In genomic region chr11:665062-665706, GRCh38 we compare ENCODE assay signal across 19 cellular contexts. TPM values are rescaled to one million over a fixed set of nuclear protein-coding genes. Genes with fewer than 3 reads are reported as not detected.
DNase-seq lines count a peak whose midpoint lies in the region; ATAC-seq and TF ChIP-seq lines count a peak whose summit lies in the region.
"Had no signal": no experiment of that assay in that cellular context is flagged by ENCODE, and none has a peak within 500 bp of the region (broad histone marks: within the 10 kb centered on the region; RNA-seq: fewer than 3 reads in every experiment).

No MANE protein-coding gene starts in this region.

- H3K27me3 ChIP-seq in IMR-90 (ENCODE audit: control insufficient read depth, insufficient read depth, low read length) (no peaks in the 10 kb centered on the region), breast epithelium (no peaks in the 10 kb centered on the region), testis (no peaks in the 10 kb centered on the region)
- H3K27me3 ChIP-seq: Peyer's patch had no signal

- no peak overlapping the region for H2BK15ac ChIP-seq in IMR-90 (ENCODE audit: low read depth, low read length)

- H3K27ac Mint-ChIP-seq in activated CD4-positive, alpha-beta T cell treated with anti-CD3 and anti-CD28 coated beads, Interleukin-2, amount 10 ng/mL, durations not matched to agents 24 days and 14 days = no peak overlapping the region

- no peak overlapping the region for H4K8ac ChIP-seq in IMR-90 (ENCODE audit: low read depth in 2 of 2, low read length in 2 of 2)

- peaks cover 12% of the 10 kb centered on the region for H3K36me3 Mint-ChIP-seq in activated CD4-positive, alpha-beta T cell treated with anti-CD3 and anti-CD28 coated beads, Interleukin-2, amount 10 ng/mL, durations not matched to agents 24 days and 14 days (ENCODE audit: low read depth)

- no peak for DNase-seq in IMR-90
- DNase-seq in breast epithelium (ENCODE audit: low spot score in 2 of 2) = no peak
- DNase-seq in myocyte (ENCODE audit: low read depth) = peak; percentile 85
- DNase-seq in testis = peak; percentile 39
- DNase-seq in KG1 (lab: John Stamatoyannopoulos, UW) = no peak
- DNase-seq in activated CD4-positive, alpha-beta T cell treated with anti-CD3 and anti-CD28 coated beads, Interleukin-2, amount 10 ng/mL, durations not matched to agents 24 days and 14 days = no peak
- DNase-seq in putamen (ENCODE audit: low spot score) = no peak
- DNase-seq: activated T-cell treated with anti-CD3 and anti-CD28 coated beads, Interleukin-2, amount 50 U/mL, for 4 hours; cortex of kidney; mesendoderm; NCI-H1417 treated with DMSO at 0.1 percent for 48 hours; NCI-H524; Peyer's patch had no signal

- in situ Hi-C loops in IMR-90 (cut with MboI; ENCODE audit: low sequenced_read_pairs) = no loop called here

- no peak overlapping the region; the same call in 1 of the 2 replicates for H3K14ac ChIP-seq in IMR-90 (replicated peaks; ENCODE audit: low read depth, low read length)

- WGBS in IMR-90 (ENCODE audit: extremely low coverage in 2 of 2, insufficient read length in 1 of 2), 2 experiments = 100% methylated on average over 1 of the region's 15 CpGs; no CpG with 5 or more reads in 1 of the 2 experiments
- WGBS in testis, 2 donors = 43 to 64% methylated on average over 9 to 15 of the region's 15 CpGs

- H2AK5ac ChIP-seq in IMR-90 (ENCODE audit: low read depth, low read length) = no peak overlapping the region

- no peak overlapping the region for H3K4me3 Mint-ChIP-seq in activated CD4-positive, alpha-beta T cell treated with anti-CD3 and anti-CD28 coated beads, Interleukin-2, amount 10 ng/mL, durations not matched to agents 24 days and 14 days
- H3K4me3 Mint-ChIP-seq: activated T-cell treated with anti-CD3 and anti-CD28 coated beads, Interleukin-2, amount 50 U/mL, for 4 hours; IgD-negative memory B cell had no signal

- peaks cover 22% of the 10 kb centered on the region for H3K36me3 ChIP-seq in IMR-90 (ENCODE audit: control insufficient read depth, insufficient read depth, low read length)
- no peaks in the 10 kb centered on the region for H3K36me3 ChIP-seq in breast epithelium
- no peaks in the 10 kb centered on the region for H3K36me3 ChIP-seq in testis (ENCODE audit: low read depth, missing control alignments)

- intact Hi-C loops in IMR-90 (cut with micrococcal nuclease) (no loop called here), breast epithelium (cut with DNase I; ENCODE audit: low total_unique reads) (no loop called here), testis (cut with DNase I; ENCODE audit: low total_unique reads) (no loop called here)
- intact Hi-C loops in activated CD4-positive, alpha-beta T cell treated with anti-CD3 and anti-CD28 coated beads, Interleukin-2, amount 10 ng/mL, durations not matched to agents 24 days and 14 days (cut with micrococcal nuclease) = no loop called here

- H3K9me3 ChIP-seq in IMR-90 (ENCODE audit: control insufficient read depth, insufficient read depth, low read length) (no peaks in the 10 kb centered on the region), breast epithelium (no peaks in the 10 kb centered on the region), testis (no peaks in the 10 kb centered on the region)
- H3K9me3 ChIP-seq: Peyer's patch had no signal

- CTCF ChIA-PET in IMR-90 (lab: Yijun Ruan, JAX) = no interaction called here

- no peak overlapping the region for H2BK20ac ChIP-seq in IMR-90 (ENCODE audit: low read depth, low read length)

- no peak overlapping the region for H2BK120ac ChIP-seq in IMR-90 (ENCODE audit: low read depth, low read length)

- no peak overlapping the region for H2AK9ac ChIP-seq in IMR-90 (replicated peaks; ENCODE audit: low read depth, low read length, poor library complexity)

- H4K20me1 ChIP-seq in IMR-90 (ENCODE audit: insufficient read depth, low read length) = peaks cover 8% of the 10 kb centered on the region

- no peak overlapping the region for H3K18ac ChIP-seq in IMR-90 (ENCODE audit: low read depth, low read length)

- H3K27me3 Mint-ChIP-seq in activated CD4-positive, alpha-beta T cell treated with anti-CD3 and anti-CD28 coated beads, Interleukin-2, amount 10 ng/mL, durations not matched to agents 24 days and 14 days = no peaks in the 10 kb centered on the region
- H3K27me3 Mint-ChIP-seq: IgD-negative memory B cell had no signal

- ATAC-seq in IMR-90 (ENCODE audit: low read depth) = no peak
- ATAC-seq: activated T-cell treated with anti-CD3 and anti-CD28 coated beads, Interleukin-2, amount 50 U/mL, for 4 hours had no signal

- no peak for TF ChIP-seq POLR2A in IMR-90 (IDR thresholded peaks at IDR 0.05; ENCODE audit: low read depth, low read length)
- no peak for TF ChIP-seq POLR2A in breast epithelium (IDR thresholded peaks at IDR 0.05)
- no peak for TF ChIP-seq POLR2A in testis (IDR thresholded peaks at IDR 0.05)

- peak overlapping the region; percentile 20; the same call in 1 of the 2 replicates for H3K27ac ChIP-seq in IMR-90 (ENCODE audit: insufficient read depth, low read length)
- peak overlapping the region; percentile 52 to 62 for H3K27ac ChIP-seq in breast epithelium
- H3K27ac ChIP-seq in testis = peak overlapping the region; percentile 51 to 76

- H3K79me1 ChIP-seq in IMR-90 (ENCODE audit: low read depth in 1 of 2, low read length in 2 of 2) = peaks cover 13 to 23% of the 10 kb centered on the region in 2 experiments; a peak in 3 of 4 replicates

- H3K9ac ChIP-seq in IMR-90 (ENCODE audit: low read depth, low read length) = no peak overlapping the region

- no peak overlapping the region for H2AFZ ChIP-seq in IMR-90 (replicated peaks; ENCODE audit: low read length, poor library complexity)

- BruUV-seq in IMR-90 (replicated peaks; lab: Mats Ljungman, UMichigan) = no TSS peak

- dilution Hi-C loops in IMR-90 (cut with HindIII; ENCODE audit: low sequenced_read_pairs, unreplicated experiment) = no loop called here

- no peaks in the 10 kb centered on the region for H3K9me3 Mint-ChIP-seq in activated CD4-positive, alpha-beta T cell treated with anti-CD3 and anti-CD28 coated beads, Interleukin-2, amount 10 ng/mL, durations not matched to agents 24 days and 14 days
- H3K9me3 Mint-ChIP-seq: activated T-cell treated with anti-CD3 and anti-CD28 coated beads, Interleukin-2, amount 50 U/mL, for 4 hours; IgD-negative memory B cell had no signal

- H3K4me2 ChIP-seq in IMR-90 (ENCODE audit: low read depth, low read length) = no peak overlapping the region

- no peak overlapping the region; the same call in 1 of the 2 replicates for H3K23ac ChIP-seq in IMR-90 (ENCODE audit: low read depth, low read length)

- H4K91ac ChIP-seq in IMR-90 (ENCODE audit: insufficient read depth, low read depth, low read length) = no peak overlapping the region

- H3K4ac ChIP-seq in IMR-90 (ENCODE audit: low read depth, low read length) = no peak overlapping the region

- H3K4me3 ChIP-seq in IMR-90 (ENCODE audit: insufficient read depth, low read depth, low read length) = no peak overlapping the region
- H3K4me3 ChIP-seq in breast epithelium = no peak overlapping the region
- H3K4me3 ChIP-seq in testis = no peak overlapping the region
- H3K4me3 ChIP-seq: Peyer's patch had no signal

- H2BK5ac ChIP-seq in IMR-90 (ENCODE audit: low read depth, low read length, poor library complexity, severe bottlenecking) = no peak overlapping the region

- no peak for TF ChIP-seq RAD21 in IMR-90 (IDR thresholded peaks at IDR 0.05; ENCODE audit: low read length)

- peaks cover 2% of the 10 kb centered on the region for H3K4me1 Mint-ChIP-seq in activated CD4-positive, alpha-beta T cell treated with anti-CD3 and anti-CD28 coated beads, Interleukin-2, amount 10 ng/mL, durations not matched to agents 24 days and 14 days

- no peak overlapping the region for H3K56ac ChIP-seq in IMR-90 (ENCODE audit: extremely low read depth, insufficient read depth, low read length)

- H3K9me1 ChIP-seq in IMR-90 (ENCODE audit: insufficient read depth, low read length) = no peaks in the 10 kb centered on the region

- TF ChIP-seq CTCF in IMR-90 (conservative IDR thresholded peaks at IDR 0.05; ENCODE audit: low read depth, low read length) = no peak
- TF ChIP-seq CTCF in breast epithelium (IDR thresholded peaks at IDR 0.05) = no peak
- no peak for TF ChIP-seq CTCF in testis (IDR thresholded peaks at IDR 0.05)

- H4K5ac ChIP-seq in IMR-90 (ENCODE audit: low read depth, low read length) = no peak overlapping the region

- H3K4me1 ChIP-seq in IMR-90 (ENCODE audit: control insufficient read depth, insufficient read depth, low read length) (peaks cover 5% of the 10 kb centered on the region; the same call in 1 of the 2 replicates), breast epithelium (peaks cover 0 to 3% of the 10 kb centered on the region in 2 donors), testis (peaks cover 15% of the 10 kb centered on the region)
- H3K4me1 ChIP-seq: Peyer's patch had no signal

- POLR2A ChIA-PET in IMR-90 (lab: Charles Lee; ENCODE audit: unreplicated experiment) = no interaction called here

RNA-seq across cellular contexts. Expression of gene DRD4, which starts 28.1 kb away (rescaled TPM):
- total RNA-seq in IMR-90 (2012; rRNA removed) = not detected in 2 replicates
- polyA plus RNA-seq in IMR-90 (2012; rRNA removed) = not detected in 2 replicates
- 0.05 TPM in 1 of 2 replicates, not detected in the other for polyA plus RNA-seq in IMR-90 (2012; cell fraction: cytosol; rRNA removed)
- 0.34 and 1.1 TPM in 2 replicates for polyA plus RNA-seq in IMR-90 (2012; cell fraction: nucleus; rRNA removed; ENCODE audit: low replicate concordance)
- total RNA-seq in breast epithelium = under 1 TPM in 1 of 3 donors, not detected in 2; 0.29 TPM
- not detected in 2 replicates for total RNA-seq in myocyte
- polyA plus RNA-seq in myocyte (2012) = 0.72 TPM
- total RNA-seq in testis = 1 to 10 TPM; 2.0 to 3.3 TPM
- polyA plus RNA-seq in testis (ENCODE audit: insufficient read depth, low read depth, low replicate concordance) = 1.5 TPM
- 0.14 and 0.28 TPM in 2 replicates for total RNA-seq in activated CD4-positive, alpha-beta T cell treated with anti-CD3 and anti-CD28 coated beads, Interleukin-2, amount 10 ng/mL, durations not matched to agents 24 days and 14 days
- total RNA-seq: G401, osteoblast had no signal
- polyA plus RNA-seq: IgD-negative memory B cell had no signal

RNA-seq across cellular contexts. Expression of gene DEAF1, which starts 29.8 kb away (rescaled TPM):
- total RNA-seq in IMR-90 (2012; rRNA removed) = 21.7 and 22.9 TPM in 2 replicates
- 31.6 and 35.8 TPM in 2 replicates for polyA plus RNA-seq in IMR-90 (2012; rRNA removed)
- polyA plus RNA-seq in IMR-90 (2012; cell fraction: cytosol; rRNA removed) = 17.5 and 37.5 TPM in 2 replicates
- polyA plus RNA-seq in IMR-90 (2012; cell fraction: nucleus; rRNA removed; ENCODE audit: low replicate concordance) = 40.0 and 55.2 TPM in 2 replicates
- total RNA-seq in breast epithelium = 10 to 100 TPM; 25.3 to 42.6 (median 39.8) TPM
- 22.5 and 35.8 TPM in 2 replicates for total RNA-seq in myocyte
- 57.1 TPM for polyA plus RNA-seq in myocyte (2012)
- 100 to 1,000 TPM in 1 of 2 donors, 10 to 100 TPM in 1; 82.5 to 116 TPM for total RNA-seq in testis
- 47.9 TPM for polyA plus RNA-seq in testis (ENCODE audit: insufficient read depth, low read depth, low replicate concordance)
- total RNA-seq in activated CD4-positive, alpha-beta T cell treated with anti-CD3 and anti-CD28 coated beads, Interleukin-2, amount 10 ng/mL, durations not matched to agents 24 days and 14 days = 66.3 and 73.9 TPM in 2 replicates

RNA-seq across cellular contexts. Expression of gene TMEM80, which starts 30.4 kb away (rescaled TPM):
- total RNA-seq in IMR-90 (2012; rRNA removed) (5.0 and 5.6 TPM in 2 replicates), breast epithelium (10 to 100 TPM; 25.9 to 51.8 (median 29.1) TPM), myocyte (37.8 and 44.7 TPM in 2 replicates), testis (10 to 100 TPM; 72.8 to 74.5 TPM)
- polyA plus RNA-seq in IMR-90 (2012; rRNA removed) (21.2 and 21.7 TPM in 2 replicates), testis (ENCODE audit: insufficient read depth, low read depth, low replicate concordance) (38.9 TPM)
- 19.5 and 33.5 TPM in 2 replicates for polyA plus RNA-seq in IMR-90 (2012; cell fraction: cytosol; rRNA removed)
- 64.5 and 66.3 TPM in 2 replicates for polyA plus RNA-seq in IMR-90 (2012; cell fraction: nucleus; rRNA removed; ENCODE audit: low replicate concordance)
- polyA plus RNA-seq in myocyte (2012) = 43.8 TPM
- total RNA-seq in activated CD4-positive, alpha-beta T cell treated with anti-CD3 and anti-CD28 coated beads, Interleukin-2, amount 10 ng/mL, durations not matched to agents 24 days and 14 days = 12.3 and 12.5 TPM in 2 replicates

RNA-seq across cellular contexts. Expression of gene SCT, which starts 38.2 kb away (rescaled TPM):
- total RNA-seq in IMR-90 (2012; rRNA removed) (not detected in 2 replicates), breast epithelium (not detected), myocyte (not detected in 2 replicates), testis (1 to 10 TPM; 3.4 to 9.3 TPM)
- polyA plus RNA-seq in IMR-90 (2012; rRNA removed) (not detected in 2 replicates), testis (ENCODE audit: insufficient read depth, low read depth, low replicate concordance) (1.5 TPM)
- polyA plus RNA-seq in IMR-90 (2012; cell fraction: cytosol; rRNA removed) = not detected in 2 replicates
- polyA plus RNA-seq in IMR-90 (2012; cell fraction: nucleus; rRNA removed; ENCODE audit: low replicate concordance) = not detected in 2 replicates
- 0.40 TPM for polyA plus RNA-seq in myocyte (2012)
- not detected in 2 replicates for total RNA-seq in activated CD4-positive, alpha-beta T cell treated with anti-CD3 and anti-CD28 coated beads, Interleukin-2, amount 10 ng/mL, durations not matched to agents 24 days and 14 days
- total RNA-seq: activated T-cell treated with anti-CD3 and anti-CD28 coated beads, Interleukin-2, amount 50 U/mL, for 4 hours; G401; osteoblast; T-helper 1 cell treated with Interleukin-12 subunit alpha and Interleukin-12 subunit beta and Interleukin-4 antibody, amounts not matched to agents 30 ng/mL and 1 ng/mL, for 36 hours; ureter had no signal
- polyA plus RNA-seq: adipose tissue, IgD-negative memory B cell had no signal

RNA-seq across cellular contexts. Expression of gene CDHR5, which starts 40.4 kb away (rescaled TPM):
- total RNA-seq in IMR-90 (2012; rRNA removed) (not detected in 2 replicates), breast epithelium (1 to 10 TPM in 1 of 3 donors, not detected in 2; 6.2 TPM), myocyte (not detected in 2 replicates), testis (under 1 TPM; 0.12 to 0.63 TPM)
- polyA plus RNA-seq in IMR-90 (2012; rRNA removed) (not detected in 2 replicates), testis (ENCODE audit: insufficient read depth, low read depth, low replicate concordance) (2.3 TPM)
- polyA plus RNA-seq in IMR-90 (2012; cell fraction: cytosol; rRNA removed) = not detected in 2 replicates
- polyA plus RNA-seq in IMR-90 (2012; cell fraction: nucleus; rRNA removed; ENCODE audit: low replicate concordance) = not detected in 2 replicates
- polyA plus RNA-seq in myocyte (2012) = 0.83 TPM
- not detected in 2 replicates for total RNA-seq in activated CD4-positive, alpha-beta T cell treated with anti-CD3 and anti-CD28 coated beads, Interleukin-2, amount 10 ng/mL, durations not matched to agents 24 days and 14 days
- total RNA-seq: activated T-cell treated with anti-CD3 and anti-CD28 coated beads, Interleukin-2, amount 50 U/mL, for 4 hours; G401; osteoblast; T-helper 1 cell treated with Interleukin-12 subunit alpha and Interleukin-12 subunit beta and Interleukin-4 antibody, amounts not matched to agents 30 ng/mL and 1 ng/mL, for 36 hours; ureter had no signal
- polyA plus RNA-seq: IgD-negative memory B cell had no signal

Comparison
In these comparisons a context has a peak if more than half of its experiments do, and no peak if none do; other contexts are left out.
1. DNase-seq: peak in myocyte (single experiment) and testis (single experiment); none in IMR-90 (single experiment), breast epithelium (0 of 2), KG1 (single experiment), activated CD4-positive, alpha-beta T cell treated with anti-CD3 and anti-CD28 coated beads, Interleukin-2, amount 10 ng/mL, durations not matched to agents 24 days and 14 days (single experiment) and putamen (single experiment).
2. Peak in every context shown above with its lines, with median percentiles within 50 percentile points of each other: H3K27ac ChIP-seq.